8 cellular contexts compared by ENCODE assay signal in the genomic region with DNA sequence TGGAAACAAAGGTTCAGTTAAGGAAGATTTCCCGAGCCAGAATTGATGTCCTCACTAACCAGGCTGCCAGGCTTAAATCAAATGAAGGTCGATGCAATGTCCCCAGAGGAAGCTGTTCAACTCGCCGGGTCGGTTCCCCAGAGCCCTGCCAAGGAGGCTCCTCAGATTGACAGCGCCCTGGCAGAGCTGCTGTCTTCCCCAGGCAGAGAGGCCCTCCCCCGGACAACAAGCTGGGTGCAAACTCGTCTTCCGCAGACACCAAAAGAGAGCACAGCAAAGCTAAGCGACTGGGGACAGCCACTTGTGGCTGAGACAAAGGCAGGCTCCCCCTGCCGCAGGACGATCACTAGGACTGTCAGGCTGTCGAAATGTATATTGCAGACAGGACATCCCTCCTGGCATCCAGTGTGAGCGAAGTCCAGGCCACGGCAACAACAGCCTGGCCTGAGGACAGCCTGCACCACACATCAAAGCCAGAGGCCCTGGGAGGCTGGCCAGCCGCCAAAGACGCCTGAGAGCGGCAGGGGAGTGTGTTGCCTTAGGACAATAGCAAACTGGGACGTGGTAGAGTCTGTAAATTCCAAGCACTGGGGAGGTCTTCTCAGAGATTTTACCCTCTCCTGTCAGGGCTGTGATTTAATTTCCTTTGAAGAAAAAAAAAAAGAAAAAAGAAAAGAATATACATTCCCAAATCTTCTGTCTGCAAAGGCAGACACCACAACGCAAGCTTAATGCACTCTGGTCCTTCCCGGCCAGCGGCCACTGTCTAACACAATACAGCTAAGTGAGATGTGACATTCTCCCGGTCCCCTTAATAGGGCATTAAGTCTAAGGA.
DNase-seq lines count a peak whose midpoint lies in the region; ATAC-seq, FAIRE-seq and TF ChIP-seq lines count a peak whose summit lies in the region.

No MANE protein-coding gene starts in this region.

- H3K9me3 ChIP-seq in endothelial cell of umbilical vein (replicated peaks; ENCODE audit: control insufficient read depth, insufficient read depth, low read length), result no peaks in the 10 kb centered on the region

- dilution Hi-C loops in endothelial cell of umbilical vein (cut with MboI; ENCODE audit: extremely low pct_ligation_motif_present, low sequenced_read_pairs), result no loop called here

- H3K4me3 Mint-ChIP-seq in mesothelial cell of epicardium, result peak overlapping the region; percentile 63

- H3K27ac ChIP-seq in endothelial cell of umbilical vein (ENCODE audit: insufficient read depth, low read depth, low read length) (peak overlapping the region; percentile 76), substantia nigra (ENCODE audit: low read depth, low read length, poor library complexity, severe bottlenecking) (peak overlapping the region; percentile 65)

- ATAC-seq in GM21360 (IDR thresholded peaks at IDR 0.05; ENCODE audit: unreplicated experiment), result no peak
- ATAC-seq in GM18520 (IDR thresholded peaks at IDR 0.05; ENCODE audit: unreplicated experiment), result no peak

- H3K4me3 ChIP-seq in GM08714 (ENCODE audit: low read length), result peak overlapping the region; percentile 37; the same call in 1 of the 2 replicates
- no peak overlapping the region for H3K4me3 ChIP-seq in endothelial cell of umbilical vein (replicated peaks in 1 of 3; ENCODE audit: insufficient read depth in 1 of 3, low read depth in 1 of 3, low read length in 3 of 3)

- H3K79me2 ChIP-seq in endothelial cell of umbilical vein (ENCODE audit: control insufficient read depth, insufficient read depth, low read length), result no peaks in the 10 kb centered on the region

- peak; percentile 84 for FAIRE-seq in endothelial cell of umbilical vein (lab: Jason Lieb, UNC)

- CTCF ChIA-PET in endothelial cell of umbilical vein (lab: Charles Lee), result interaction anchor here (1.0 to 1.7 kb wide), 4 partner anchors 13 to 181 kb away, joined by 3 to 7 read pairs (median 4); no protein-coding TSS in a partner anchor

- peak overlapping the region; percentile 54 for H3K4me2 ChIP-seq in endothelial cell of umbilical vein (ENCODE audit: insufficient read depth, low read length)

- peaks cover 64% of the 10 kb centered on the region for H3K4me1 ChIP-seq in endothelial cell of umbilical vein (ENCODE audit: control insufficient read depth, extremely low read depth, insufficient read depth, low read length)

- no peak for TF ChIP-seq POLR2A in endothelial cell of umbilical vein (IDR thresholded peaks at IDR 0.05; ENCODE audit: low read depth, low read length)

- H3K36me3 Mint-ChIP-seq in mesothelial cell of epicardium, result no peaks in the 10 kb centered on the region

- no TSS peak for BruUV-seq in endothelial cell of umbilical vein (replicated peaks; lab: Mats Ljungman, UMichigan)

- TF ChIP-seq CTCF in endothelial cell of umbilical vein (IDR thresholded peaks at IDR 0.05; ENCODE audit: extremely low read depth in 1 of 2, insufficient read depth in 1 of 2, low read depth in 1 of 2, low read length in 2 of 2), result no peak
- TF ChIP-seq CTCF in mesothelial cell of epicardium (IDR thresholded peaks at IDR 0.05; ENCODE audit: unreplicated experiment), result no peak

- no peaks in the 10 kb centered on the region for H3K9me1 ChIP-seq in endothelial cell of umbilical vein (replicated peaks; ENCODE audit: control insufficient read depth, extremely low read depth, insufficient read depth, low read length)

- H3K27ac Mint-ChIP-seq in mesothelial cell of epicardium, result peak overlapping the region; percentile 97

- POLR2A ChIA-PET in endothelial cell of umbilical vein (lab: Charles Lee), result interaction anchor here (0.7 to 1.4 kb wide), 4 partner anchors 18 to 37 kb away, joined by 3 read pairs; no protein-coding TSS in a partner anchor

- DNase-seq in NCI-H2107 (lab: John Stamatoyannopoulos, UW) (peak; percentile 24), endothelial cell of umbilical vein (ENCODE audit: low read depth, low spot score) (peak; percentile 97), mesothelial cell of epicardium (ENCODE audit: low spot score in 2 of 2, unreplicated experiment in 2 of 2) (peak; percentile 81 to 87), substantia nigra (lab: John Stamatoyannopoulos, UW) (peak in 48 of 49 donors; percentile 32 to 90 (median 74))
- peak; percentile 68 for DNase-seq in activated T-cell treated with anti-CD3 and anti-CD28 coated beads, Interleukin-2, amount 50 U/mL, for 1 hour

- no peaks in the 10 kb centered on the region for H3K27me3 ChIP-seq in endothelial cell of umbilical vein (ENCODE audit: control insufficient read depth in 2 of 2, insufficient read depth in 2 of 2, low read length in 2 of 2)

- H3K9ac ChIP-seq in endothelial cell of umbilical vein (replicated peaks; ENCODE audit: extremely low read depth, insufficient read depth, low read length), result peak overlapping the region; percentile 60

- no peaks in the 10 kb centered on the region for H4K20me1 ChIP-seq in endothelial cell of umbilical vein (replicated peaks; ENCODE audit: control insufficient read depth, extremely low read depth, insufficient read depth, low read length)

- H3K9me3 Mint-ChIP-seq in mesothelial cell of epicardium, result no peaks in the 10 kb centered on the region

- intact Hi-C loops in endothelial cell of umbilical vein (cut with micrococcal nuclease), result loop anchor here (1.0 to 10.0 kb wide), 8 partner anchors 19 to 431 kb away; no protein-coding TSS in a partner anchor

- no peaks in the 10 kb centered on the region for H3K27me3 Mint-ChIP-seq in mesothelial cell of epicardium (ENCODE audit: low read depth)

- H3K4me1 Mint-ChIP-seq in mesothelial cell of epicardium, result peaks cover 86% of the 10 kb centered on the region

- H3K36me3 ChIP-seq in endothelial cell of umbilical vein (ENCODE audit: control insufficient read depth in 2 of 2, extremely low read depth in 1 of 2, insufficient read depth in 2 of 2, low read length in 2 of 2), result no peaks in the 10 kb centered on the region

- peak overlapping the region; percentile 19 for H2AFZ ChIP-seq in endothelial cell of umbilical vein (ENCODE audit: low read depth, low read length)

TF ChIP-seq in endothelial cell of umbilical vein, 7 proteins besides CTCF, POLR2A, EP300 and RAD21:
- TF ChIP-seq POLR2AphosphoS5 (IDR thresholded peaks at IDR 0.05; ENCODE audit: insufficient read depth, low read depth, low read length) (peak; percentile 46), EZH2 (IDR thresholded peaks at IDR 0.05; ENCODE audit: borderline replicate concordance, low read depth, low read length, severe bottlenecking) (no peak)

Comparison
In these comparisons a context has a peak if more than half of its experiments do, and no peak if none do; other contexts are left out.
1. DNase-seq: peak in every context shown above with its lines; median percentile 97 in endothelial cell of umbilical vein; 84 in mesothelial cell of epicardium; 74 in substantia nigra; 68 in activated T-cell treated with anti-CD3 and anti-CD28 coated beads, Interleukin-2, amount 50 U/mL, for 1 hour; 24 in NCI-H2107.